Comparison of ENCODE assay signal across 13 cellular contexts in the genomic region with DNA sequence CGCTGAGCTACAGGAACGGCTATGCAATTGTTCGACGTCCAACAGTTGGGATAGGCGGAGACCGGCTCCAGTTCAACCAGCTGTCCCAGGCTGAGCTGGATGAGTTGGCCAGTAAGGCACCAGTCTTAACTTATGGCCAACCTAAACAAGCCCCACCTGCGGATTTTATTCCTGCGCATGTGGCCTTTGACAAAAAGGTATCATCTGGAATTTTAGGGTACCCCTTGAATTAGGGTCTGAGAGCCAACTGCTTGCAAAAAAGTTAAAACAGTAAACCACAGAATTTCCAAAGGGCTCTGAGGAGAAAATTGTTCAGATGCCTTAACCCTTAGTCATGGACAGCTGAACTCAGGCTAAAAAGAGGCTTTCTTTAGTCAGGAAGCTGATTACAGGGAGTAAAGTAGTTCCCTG. TPM values are rescaled to one million over a fixed set of nuclear protein-coding genes. Genes with fewer than 3 reads are reported as not detected.
DNase-seq lines count a peak whose midpoint lies in the region; ATAC-seq, FAIRE-seq and TF ChIP-seq lines count a peak whose summit lies in the region.
"Had no signal": no experiment of that assay in that cellular context is flagged by ENCODE, and none has a peak within 500 bp of the region (broad histone marks: within the 10 kb centered on the region; RNA-seq: fewer than 3 reads in every experiment).

No MANE protein-coding gene starts in this region.

- dilution Hi-C loops in endothelial cell of umbilical vein (cut with MboI; ENCODE audit: extremely low pct_ligation_motif_present, low sequenced_read_pairs): loop anchor here (25.0 kb wide), 1 partner anchor 113 kb away; no protein-coding TSS in a partner anchor

- FAIRE-seq in endothelial cell of umbilical vein (lab: Jason Lieb, UNC): peak; percentile 65

- POLR2A ChIA-PET in endothelial cell of umbilical vein (lab: Charles Lee): interaction anchor here (0.7 to 0.8 kb wide), 2 partner anchors 66 to 86 kb away, joined by 4 to 5 read pairs; no protein-coding TSS in a partner anchor
- POLR2A ChIA-PET in activated CD8-positive, alpha-beta T cell treated with anti-CD3 and anti-CD28 coated beads for 36 hours (lab: Charles Lee): no interaction called here

- DNase-seq in AG09319 (ENCODE audit: extremely low read depth, low read depth) (peak; percentile 41), MG63 (peak; percentile 99), endothelial cell of umbilical vein (ENCODE audit: low read depth, low spot score) (peak; percentile 79), myocyte (ENCODE audit: low read depth) (peak; percentile 94), NCI-H187 treated with DMSO at 0.1 percent for 48 hours (lab: John Stamatoyannopoulos, UW) (no peak)
- DNase-seq in activated CD8-positive, alpha-beta T cell treated with anti-CD3 and anti-CD28 coated beads for 36 hours: no peak
- DNase-seq: immature natural killer cell, NCI-H2029, thyroid gland had no signal

- H4K20me1 ChIP-seq in endothelial cell of umbilical vein (replicated peaks; ENCODE audit: control insufficient read depth, extremely low read depth, insufficient read depth, low read length): no peaks in the 10 kb centered on the region

- H3K79me2 ChIP-seq in endothelial cell of umbilical vein (ENCODE audit: control insufficient read depth, insufficient read depth, low read length): no peaks in the 10 kb centered on the region

- peak overlapping the region; percentile 47 for H3K4me2 ChIP-seq in endothelial cell of umbilical vein (ENCODE audit: insufficient read depth, low read length)

- intact Hi-C loops in endothelial cell of umbilical vein (cut with micrococcal nuclease): loop anchor here (1.0 kb wide), 3 partner anchors 30 to 80 kb away; no protein-coding TSS in a partner anchor
- intact Hi-C loops in activated CD8-positive, alpha-beta T cell treated with anti-CD3 and anti-CD28 coated beads for 36 hours (cut with micrococcal nuclease): no loop called here

- peaks cover 40% of the 10 kb centered on the region for H3K4me1 ChIP-seq in endothelial cell of umbilical vein (ENCODE audit: control insufficient read depth, extremely low read depth, insufficient read depth, low read length)

- H3K9ac ChIP-seq in endothelial cell of umbilical vein (replicated peaks; ENCODE audit: extremely low read depth, insufficient read depth, low read length): peak overlapping the region; percentile 41

- H3K36me3 ChIP-seq in MG63: peaks cover 37% of the 10 kb centered on the region
- no peaks in the 10 kb centered on the region for H3K36me3 ChIP-seq in endothelial cell of umbilical vein (ENCODE audit: control insufficient read depth in 2 of 2, extremely low read depth in 1 of 2, insufficient read depth in 2 of 2, low read length in 2 of 2)
- H3K36me3 ChIP-seq: thyroid gland had no signal

- peak overlapping the region; percentile 82 for H3K27ac ChIP-seq in endothelial cell of umbilical vein (ENCODE audit: insufficient read depth, low read depth, low read length)

- no TSS peak for BruUV-seq in endothelial cell of umbilical vein (replicated peaks; lab: Mats Ljungman, UMichigan)

- H3K4me3 ChIP-seq in MG63: no peak overlapping the region
- no peak overlapping the region for H3K4me3 ChIP-seq in endothelial cell of umbilical vein (replicated peaks in 1 of 3; ENCODE audit: insufficient read depth in 1 of 3, low read depth in 1 of 3, low read length in 3 of 3)
- H3K4me3 ChIP-seq: thyroid gland had no signal

- H3K27me3 ChIP-seq in MG63: no peaks in the 10 kb centered on the region
- H3K27me3 ChIP-seq in endothelial cell of umbilical vein (ENCODE audit: control insufficient read depth in 2 of 2, insufficient read depth in 2 of 2, low read length in 2 of 2): no peaks in the 10 kb centered on the region
- H3K27me3 ChIP-seq: thyroid gland had no signal

- H3K9me3 Mint-ChIP-seq in activated CD8-positive, alpha-beta T cell treated with anti-CD3 and anti-CD28 coated beads for 36 hours: no peaks in the 10 kb centered on the region
- H3K9me3 Mint-ChIP-seq: immature natural killer cell had no signal

- H3K36me3 Mint-ChIP-seq in activated CD8-positive, alpha-beta T cell treated with anti-CD3 and anti-CD28 coated beads for 36 hours (ENCODE audit: low read depth): no peaks in the 10 kb centered on the region

- no peaks in the 10 kb centered on the region for H3K9me1 ChIP-seq in endothelial cell of umbilical vein (replicated peaks; ENCODE audit: control insufficient read depth, extremely low read depth, insufficient read depth, low read length)

- H2AFZ ChIP-seq in endothelial cell of umbilical vein (ENCODE audit: low read depth, low read length): peak overlapping the region; percentile 7

- TF ChIP-seq POLR2A in endothelial cell of umbilical vein (IDR thresholded peaks at IDR 0.05; ENCODE audit: low read depth, low read length): no peak

- ATAC-seq in activated CD8-positive, alpha-beta T cell treated with anti-CD3 and anti-CD28 coated beads for 36 hours: no peak
- ATAC-seq in GM18861 (IDR thresholded peaks at IDR 0.05; ENCODE audit: unreplicated experiment) (no peak), GM21390 (IDR thresholded peaks at IDR 0.05; ENCODE audit: unreplicated experiment) (no peak)

- no peak overlapping the region for H3K4me3 Mint-ChIP-seq in activated CD8-positive, alpha-beta T cell treated with anti-CD3 and anti-CD28 coated beads for 36 hours
- H3K4me3 Mint-ChIP-seq: activated naive CD8-positive, alpha-beta T cell; immature natural killer cell had no signal

- no peaks in the 10 kb centered on the region; the same call in none of the 2 replicates for H3K9me3 ChIP-seq in MG63
- H3K9me3 ChIP-seq in endothelial cell of umbilical vein (replicated peaks; ENCODE audit: control insufficient read depth, insufficient read depth, low read length): no peaks in the 10 kb centered on the region
- H3K9me3 ChIP-seq: Caco-2, thyroid gland had no signal

- no peaks in the 10 kb centered on the region for H3K27me3 Mint-ChIP-seq in activated CD8-positive, alpha-beta T cell treated with anti-CD3 and anti-CD28 coated beads for 36 hours
- H3K27me3 Mint-ChIP-seq: activated naive CD8-positive, alpha-beta T cell had no signal

- peaks cover 5% of the 10 kb centered on the region for H3K4me1 Mint-ChIP-seq in activated CD8-positive, alpha-beta T cell treated with anti-CD3 and anti-CD28 coated beads for 36 hours (ENCODE audit: low read depth)

- no peak overlapping the region for H3K27ac Mint-ChIP-seq in activated CD8-positive, alpha-beta T cell treated with anti-CD3 and anti-CD28 coated beads for 36 hours
- H3K27ac Mint-ChIP-seq: activated naive CD8-positive, alpha-beta T cell; immature natural killer cell had no signal

- no peak for TF ChIP-seq CTCF in AG09319 (IDR thresholded peaks at IDR 0.05; ENCODE audit: low read depth, low read length)
- TF ChIP-seq CTCF in endothelial cell of umbilical vein (IDR thresholded peaks at IDR 0.05; ENCODE audit: extremely low read depth in 1 of 2, insufficient read depth in 1 of 2, low read depth in 1 of 2, low read length in 2 of 2): no peak
- TF ChIP-seq CTCF in activated CD8-positive, alpha-beta T cell treated with anti-CD3 and anti-CD28 coated beads for 36 hours (IDR thresholded peaks at IDR 0.05): no peak

- CTCF ChIA-PET in endothelial cell of umbilical vein (lab: Charles Lee): interaction anchor here (0.7 to 2.6 kb wide), 15 partner anchors 8 to 870 kb away, joined by 3 to 9 read pairs (median 4); no protein-coding TSS in a partner anchor
- CTCF ChIA-PET in activated CD8-positive, alpha-beta T cell treated with anti-CD3 and anti-CD28 coated beads for 36 hours (lab: Charles Lee): interaction anchor here (1.0 to 1.6 kb wide), 3 partner anchors 14 to 229 kb away, joined by 3 read pairs; no protein-coding TSS in a partner anchor

TF ChIP-seq in endothelial cell of umbilical vein, 7 proteins besides CTCF, POLR2A, EP300 and RAD21:
- TF ChIP-seq EZH2 (IDR thresholded peaks at IDR 0.05; ENCODE audit: borderline replicate concordance, low read depth, low read length, severe bottlenecking) (no peak), GATA2 (IDR thresholded peaks at IDR 0.05; ENCODE audit: insufficient read depth, insufficient read length, low read depth, low read length) (peak; percentile 35), POLR2AphosphoS5 (IDR thresholded peaks at IDR 0.05; ENCODE audit: insufficient read depth, low read depth, low read length) (peak; percentile 52), MYC (IDR thresholded peaks at IDR 0.05; ENCODE audit: low read depth, low read length) (no peak), MAX (IDR thresholded peaks at IDR 0.05; ENCODE audit: insufficient read depth, insufficient read length) (no peak), FOS (IDR thresholded peaks at IDR 0.05; ENCODE audit: borderline replicate concordance, insufficient read depth, low read length) (peak; percentile 83), JUN (IDR thresholded peaks at IDR 0.05; ENCODE audit: borderline replicate concordance, insufficient read depth, insufficient read length, low read depth) (peak; percentile 80)

RNA-seq across cellular contexts. Expression of gene EFHC1, which starts 3.8 kb away (rescaled TPM):
- 54.0 and 78.4 TPM in 2 replicates for total RNA-seq in MG63 (2014; rRNA removed; shearing (Covaris generic); ENCODE audit: low replicate concordance)
- total RNA-seq in endothelial cell of umbilical vein (14.6 and 21.1 TPM in 2 replicates), myocyte (47.2 and 47.5 TPM in 2 replicates)
- polyA plus RNA-seq in endothelial cell of umbilical vein: 17.6 and 18.5 TPM in 2 replicates
- 12.6 and 14.3 TPM in 2 replicates for polyA plus RNA-seq in endothelial cell of umbilical vein (2011; cell fraction: cytosol; rRNA removed)
- 163 and 195 TPM in 2 replicates for polyA plus RNA-seq in endothelial cell of umbilical vein (2011; cell fraction: nucleus; rRNA removed)
- 14.4 and 19.0 TPM in 2 replicates for polyA plus RNA-seq in endothelial cell of umbilical vein (2012)
- polyA minus RNA-seq in endothelial cell of umbilical vein: 20.2 and 30.2 TPM in 2 replicates
- polyA minus RNA-seq in endothelial cell of umbilical vein (2011; cell fraction: cytosol; rRNA and poly(A)+ RNA removed): 4.7 TPM
- 29.8 and 40.7 TPM in 2 replicates for polyA minus RNA-seq in endothelial cell of umbilical vein (2011; cell fraction: nucleus; rRNA and poly(A)+ RNA removed)
- 31.0 TPM for polyA plus RNA-seq in myocyte (2012)
- total RNA-seq in activated CD8-positive, alpha-beta T cell treated with anti-CD3 and anti-CD28 coated beads for 36 hours: 1 to 10 TPM; 1.9 to 2.1 TPM

Comparison
In these comparisons a context has a peak if more than half of its experiments do, and no peak if none do; other contexts are left out.
1. DNase-seq: peak in AG09319 (single experiment), MG63 (single experiment), endothelial cell of umbilical vein (single experiment) and myocyte (single experiment); none in activated CD8-positive, alpha-beta T cell treated with anti-CD3 and anti-CD28 coated beads for 36 hours (single experiment) and NCI-H187 treated with DMSO at 0.1 percent for 48 hours (single experiment).